ENCODE assay signal across 36 cellular contexts in genomic region chr14:71229875-71230274, GRCh38.
"Had no signal": no experiment of that assay in that cellular context is flagged by ENCODE, and none has a peak within 500 bp of the region (broad histone marks: within the 10 kb centered on the region; RNA-seq: fewer than 3 reads in every experiment).

No MANE protein-coding gene starts in this region.

- ATAC-seq: activated CD4-positive, alpha-beta T cell treated with anti-CD3 and anti-CD28 coated beads for 36 hours; activated CD8-positive, alpha-beta memory T cell treated with anti-CD3 and anti-CD28 coated beads, Interleukin-2, amount 10 ng/mL, durations not matched to agents 7 days and 5 days; activated CD8-positive, alpha-beta T cell treated with anti-CD3 and anti-CD28 coated beads, Interleukin-2, amount 10 ng/mL, durations not matched to agents 7 days and 5 days; activated naive CD8-positive, alpha-beta T cell treated with anti-CD3 and anti-CD28 coated beads, Interleukin-2, amount 50 U/mL, for 24 hours; esophagus mucosa; gastrocnemius medialis; T-helper 17 cell had no signal

- H3K4me3 ChIP-seq: adrenal gland, breast epithelium, cardiac muscle cell, colonic mucosa, gastrocnemius medialis had no signal

- H3K27me3 ChIP-seq: adrenal gland, breast epithelium, cardiac muscle cell, colonic mucosa, gastrocnemius medialis had no signal

- H3K4me1 ChIP-seq: adrenal gland, breast epithelium, colonic mucosa, gastrocnemius medialis had no signal

- H3K27ac Mint-ChIP-seq: activated CD4-positive, alpha-beta memory T cell treated with anti-CD3 and anti-CD28 coated beads for 36 hours; activated CD4-positive, alpha-beta T cell treated with anti-CD3 and anti-CD28 coated beads for 36 hours; activated CD4-positive, alpha-beta T cell treated with anti-CD3 and anti-CD28 coated beads, Interleukin-2, amount 10 ng/mL, durations not matched to agents 24 days and 14 days; activated CD8-positive, alpha-beta memory T cell treated with anti-CD3 and anti-CD28 coated beads, Interleukin-2, amount 10 ng/mL, durations not matched to agents 7 days and 5 days; activated CD8-positive, alpha-beta T cell treated with anti-CD3 and anti-CD28 coated beads, Interleukin-2, amount 10 ng/mL, durations not matched to agents 7 days and 5 days; activated naive CD4-positive, alpha-beta T cell treated with anti-CD3 and anti-CD28 coated beads for 36 hours; activated naive CD4-positive, alpha-beta T cell treated with anti-CD3 and anti-CD28 coated beads, Interleukin-2, amount 50 U/mL, for 24 hours; activated naive CD8-positive, alpha-beta T cell treated with anti-CD3 and anti-CD28 coated beads for 36 hours; activated naive CD8-positive, alpha-beta T cell treated with anti-CD3 and anti-CD28 coated beads, Interleukin-2, amount 50 U/mL, for 24 hours; activated T-helper 1 cell treated with anti-CD3 and anti-CD28 coated beads, Interleukin-12 subunit alpha, Interleukin-12 subunit beta, Interleukin-2, Interleukin-4 antibody, amounts not matched to agents 30 ng/mL and 10 ng/mL and 1 ng/mL, durations not matched to agents 14 hours and 24 hours and 36 hours; activated T-helper 2 cell treated with anti-CD3 and anti-CD28 coated beads, Interferon-gamma antibody, Interleukin-2, Interleukin-4, amounts not matched to agents 10 μg/mL and 5 μg/mL and 100 μg/mL, durations not matched to agents 14 hours and 24 hours and 36 hours; brain; T-helper 2 cell treated with Interferon-gamma antibody and Interleukin-4, amounts not matched to agents 5 μg/mL and 100 μg/mL, for 36 hours had no signal

- H3K27me3 Mint-ChIP-seq: activated CD4-positive, alpha-beta memory T cell treated with anti-CD3 and anti-CD28 coated beads for 36 hours; activated CD4-positive, alpha-beta T cell treated with anti-CD3 and anti-CD28 coated beads for 36 hours; activated naive CD4-positive, alpha-beta T cell treated with anti-CD3 and anti-CD28 coated beads, Interleukin-2, amount 50 U/mL, for 24 hours; activated naive CD8-positive, alpha-beta T cell treated with anti-CD3 and anti-CD28 coated beads for 36 hours; activated naive CD8-positive, alpha-beta T cell treated with anti-CD3 and anti-CD28 coated beads, Interleukin-2, amount 50 U/mL, for 24 hours had no signal

- FAIRE-seq: endometrium had no signal

- H3K4me3 Mint-ChIP-seq: activated CD4-positive, alpha-beta memory T cell treated with anti-CD3 and anti-CD28 coated beads for 36 hours; activated CD4-positive, alpha-beta T cell treated with anti-CD3 and anti-CD28 coated beads for 36 hours; activated CD4-positive, alpha-beta T cell treated with anti-CD3 and anti-CD28 coated beads, Interleukin-2, amount 10 ng/mL, durations not matched to agents 24 days and 14 days; activated CD8-positive, alpha-beta memory T cell treated with anti-CD3 and anti-CD28 coated beads, Interleukin-2, amount 10 ng/mL, durations not matched to agents 7 days and 5 days; activated CD8-positive, alpha-beta T cell treated with anti-CD3 and anti-CD28 coated beads, Interleukin-2, amount 10 ng/mL, durations not matched to agents 7 days and 5 days; activated naive CD4-positive, alpha-beta T cell treated with anti-CD3 and anti-CD28 coated beads for 36 hours; activated naive CD4-positive, alpha-beta T cell treated with anti-CD3 and anti-CD28 coated beads, Interleukin-2, amount 50 U/mL, for 24 hours; activated naive CD8-positive, alpha-beta T cell treated with anti-CD3 and anti-CD28 coated beads for 36 hours; activated naive CD8-positive, alpha-beta T cell treated with anti-CD3 and anti-CD28 coated beads, Interleukin-2, amount 50 U/mL, for 24 hours; activated T-helper 1 cell treated with anti-CD3 and anti-CD28 coated beads, Interleukin-12 subunit alpha, Interleukin-12 subunit beta, Interleukin-2, Interleukin-4 antibody, amounts not matched to agents 30 ng/mL and 10 ng/mL and 1 ng/mL, durations not matched to agents 14 hours and 24 hours and 36 hours; brain; T-helper 17 cell; T-helper 2 cell treated with Interferon-gamma antibody and Interleukin-4, amounts not matched to agents 5 μg/mL and 100 μg/mL, for 36 hours had no signal

- H3K9me3 ChIP-seq: adrenal gland, breast epithelium, colonic mucosa, gastrocnemius medialis had no signal

- DNase-seq: activated CD4-positive, alpha-beta memory T cell treated with anti-CD3 and anti-CD28 coated beads for 36 hours; activated CD4-positive, alpha-beta T cell treated with anti-CD3 and anti-CD28 coated beads for 36 hours; activated CD4-positive, alpha-beta T cell treated with anti-CD3 and anti-CD28 coated beads, Interleukin-2, amount 10 ng/mL, durations not matched to agents 24 days and 14 days; activated CD4-positive, CD25-positive, alpha-beta regulatory T cell; activated CD4-positive, CD25-positive, alpha-beta regulatory T cell treated with anti-CD3 and anti-CD28 coated beads, Interleukin-2, amount 50 U/mL, for 72 hours; activated CD8-positive, alpha-beta memory T cell treated with anti-CD3 and anti-CD28 coated beads, Interleukin-2, amount 10 ng/mL, durations not matched to agents 7 days and 5 days; activated CD8-positive, alpha-beta memory T cell treated with anti-CD3 and anti-CD28 coated beads, Interleukin-2, amount 50 U/mL, for 4 hours; activated CD8-positive, alpha-beta T cell treated with anti-CD3 and anti-CD28 coated beads, Interleukin-2, amount 10 ng/mL, durations not matched to agents 7 days and 5 days; activated effector memory CD4-positive, alpha-beta T cell treated with anti-CD3 and anti-CD28 coated beads, Interleukin-2, amount 50 U/mL, for 16 hours; activated naive CD4-positive, alpha-beta T cell treated with anti-CD3 and anti-CD28 coated beads for 36 hours; activated naive CD8-positive, alpha-beta T cell treated with anti-CD3 and anti-CD28 coated beads for 36 hours; activated naive CD8-positive, alpha-beta T cell treated with anti-CD3 and anti-CD28 coated beads, Interleukin-2, amount 50 U/mL, for 24 hours; activated T-cell treated with anti-CD3 and anti-CD28 coated beads, Interleukin-2, amount 50 U/mL, for 1 hour; activated T-cell treated with anti-CD3 and anti-CD28 coated beads, Interleukin-2, amount 50 U/mL, for 48 hours; amygdala; aorta; central memory CD4-positive, alpha-beta T cell; cerebellar nuclear complex; colonic mucosa; effector CD8-positive, alpha-beta T cell; foreskin fibroblast; gastrocnemius medialis; glutamatergic neuron; T-helper 1 cell; T-helper 17 cell; T1000 had no signal

- H3K9me3 Mint-ChIP-seq: activated CD4-positive, alpha-beta memory T cell treated with anti-CD3 and anti-CD28 coated beads for 36 hours; activated CD4-positive, alpha-beta T cell treated with anti-CD3 and anti-CD28 coated beads, Interleukin-2, amount 10 ng/mL, durations not matched to agents 24 days and 14 days; activated naive CD4-positive, alpha-beta T cell treated with anti-CD3 and anti-CD28 coated beads for 36 hours; activated naive CD4-positive, alpha-beta T cell treated with anti-CD3 and anti-CD28 coated beads, Interleukin-2, amount 50 U/mL, for 24 hours; activated naive CD8-positive, alpha-beta T cell treated with anti-CD3 and anti-CD28 coated beads for 36 hours; activated naive CD8-positive, alpha-beta T cell treated with anti-CD3 and anti-CD28 coated beads, Interleukin-2, amount 50 U/mL, for 24 hours; activated T-helper 1 cell treated with anti-CD3 and anti-CD28 coated beads, Interleukin-12 subunit alpha, Interleukin-12 subunit beta, Interleukin-2, Interleukin-4 antibody, amounts not matched to agents 30 ng/mL and 10 ng/mL and 1 ng/mL, durations not matched to agents 14 hours and 24 hours and 36 hours; activated T-helper 2 cell treated with anti-CD3 and anti-CD28 coated beads, Interferon-gamma antibody, Interleukin-2, Interleukin-4, amounts not matched to agents 10 μg/mL and 5 μg/mL and 100 μg/mL, durations not matched to agents 14 hours and 24 hours and 36 hours; brain; T-helper 2 cell treated with Interferon-gamma antibody and Interleukin-4, amounts not matched to agents 5 μg/mL and 100 μg/mL, for 36 hours had no signal

- H3K27ac ChIP-seq: adrenal gland, breast epithelium, cardiac muscle cell, colonic mucosa, gastrocnemius medialis had no signal

- H3K4me1 Mint-ChIP-seq: activated CD4-positive, alpha-beta T cell treated with anti-CD3 and anti-CD28 coated beads for 36 hours; activated CD8-positive, alpha-beta memory T cell treated with anti-CD3 and anti-CD28 coated beads, Interleukin-2, amount 10 ng/mL, durations not matched to agents 7 days and 5 days; activated naive CD4-positive, alpha-beta T cell treated with anti-CD3 and anti-CD28 coated beads, Interleukin-2, amount 50 U/mL, for 24 hours; activated naive CD8-positive, alpha-beta T cell treated with anti-CD3 and anti-CD28 coated beads for 36 hours had no signal

- H3K36me3 Mint-ChIP-seq: activated CD4-positive, alpha-beta memory T cell treated with anti-CD3 and anti-CD28 coated beads for 36 hours; activated CD8-positive, alpha-beta memory T cell treated with anti-CD3 and anti-CD28 coated beads, Interleukin-2, amount 10 ng/mL, durations not matched to agents 7 days and 5 days; activated naive CD4-positive, alpha-beta T cell treated with anti-CD3 and anti-CD28 coated beads, Interleukin-2, amount 50 U/mL, for 24 hours; activated naive CD8-positive, alpha-beta T cell treated with anti-CD3 and anti-CD28 coated beads for 36 hours; brain had no signal

- H3K36me3 ChIP-seq: adrenal gland, breast epithelium, cardiac muscle cell, colonic mucosa, gastrocnemius medialis had no signal
